ENCODE assay signal across 19 cellular contexts in the genomic region with DNA sequence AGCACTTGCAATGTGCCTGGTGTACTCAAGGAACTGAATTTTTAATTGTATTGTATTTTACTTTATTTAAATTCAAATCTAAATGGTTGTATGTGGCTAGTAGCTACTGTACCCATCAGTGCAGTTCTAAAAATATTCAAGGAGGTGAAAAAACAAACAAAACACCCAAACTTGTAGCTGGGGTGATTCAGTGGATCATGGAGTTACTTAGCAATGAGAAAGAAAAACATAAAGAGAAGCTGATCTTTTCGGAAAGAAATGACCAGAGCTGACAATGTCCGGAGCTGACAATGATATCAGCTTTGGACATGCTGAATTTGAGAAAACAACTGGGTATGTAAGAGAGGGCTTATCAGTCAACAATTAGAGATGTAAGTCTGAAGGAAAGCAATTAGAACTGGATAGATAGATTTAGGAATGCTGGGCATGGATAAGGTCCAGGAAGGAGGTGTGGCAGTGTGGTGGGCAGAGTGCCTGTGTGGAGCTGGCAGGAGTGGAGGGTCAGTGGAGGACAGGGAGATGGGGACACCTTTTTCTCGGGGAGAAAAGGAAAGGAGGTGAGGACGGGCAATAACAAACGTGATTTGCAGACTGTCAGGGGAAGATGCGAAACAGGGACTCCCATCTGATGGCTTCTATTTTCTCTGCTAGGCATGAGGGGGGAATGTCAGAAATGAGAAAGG.
DNase-seq lines count a peak whose midpoint lies in the region; ATAC-seq and TF ChIP-seq lines count a peak whose summit lies in the region.
"Had no signal": no experiment of that assay in that cellular context is flagged by ENCODE, and none has a peak within 500 bp of the region (broad histone marks: within the 10 kb centered on the region; RNA-seq: fewer than 3 reads in every experiment).

No MANE protein-coding gene starts in this region.

- H3K23ac ChIP-seq in neuronal stem cell (ENCODE audit: low read depth, low read length, poor library complexity) = no peak overlapping the region

- no peak overlapping the region for H3K4ac ChIP-seq in neuronal stem cell (ENCODE audit: low read length)

- H3K36me3 ChIP-seq in SJSA1 (no peaks in the 10 kb centered on the region), neuronal stem cell (replicated peaks in 1 of 2; ENCODE audit: control insufficient read depth in 2 of 2, insufficient read depth in 2 of 2, low read length in 2 of 2) (peaks cover 0 to 3% of the 10 kb centered on the region in 2 donors)
- H3K36me3 ChIP-seq: breast epithelium, transverse colon had no signal

- H4K8ac ChIP-seq in neuronal stem cell (ENCODE audit: low read depth, low read length) = no peak overlapping the region

- no peaks in the 10 kb centered on the region for H3K27me3 ChIP-seq in SJSA1 (replicated peaks)
- no peaks in the 10 kb centered on the region for H3K27me3 ChIP-seq in neuronal stem cell (ENCODE audit: control insufficient read depth in 3 of 3, insufficient read depth in 3 of 3, low read depth in 1 of 3, low read length in 3 of 3)
- H3K27me3 ChIP-seq: breast epithelium, transverse colon had no signal

- peaks cover 65% of the 10 kb centered on the region for H3K4me1 Mint-ChIP-seq in glutamatergic neuron (ENCODE audit: low read depth, unreplicated experiment)

- DNase-seq in AG10803 (ENCODE audit: low read depth) (peak; percentile 13), SJSA1 (ENCODE audit: low read depth in 1 of 2, low spot score in 2 of 2) (peak in 1 of 2 experiments; percentile 63), glutamatergic neuron (no peak), neuronal stem cell (ENCODE audit: low spot score) (no peak)
- no peak for DNase-seq in central memory CD4-positive, alpha-beta T cell
- DNase-seq: activated naive CD4-positive, alpha-beta T cell; Caco-2; GF-D8; NCI-H1694; NCI-H510A treated with DMSO at 0.1 percent for 48 hours; OCI-M1; stimulated activated CD4-positive, alpha-beta T cell treated with anti-CD3 and anti-CD28 coated beads, Interleukin-4, amount 100 ng/mL, for 4 hours; transverse colon; WERI-Rb-1 had no signal

- H2AK5ac ChIP-seq in neuronal stem cell (ENCODE audit: low read depth, low read length) = no peak overlapping the region

- H3K9me3 ChIP-seq in SJSA1 (replicated peaks) = 0 out of 2 replicates have a peak, but pooled peaks cover 2% of the 10 kb centered on the region
- no peaks in the 10 kb centered on the region for H3K9me3 ChIP-seq in neuronal stem cell (replicated peaks in 1 of 2; ENCODE audit: control insufficient read depth in 2 of 2, insufficient read depth in 1 of 2, low read depth in 1 of 2, low read length in 2 of 2)
- H3K9me3 ChIP-seq: breast epithelium, Caco-2, transverse colon had no signal

- no peak overlapping the region for H2BK15ac ChIP-seq in neuronal stem cell (ENCODE audit: low read length)

- H3K4me3 ChIP-seq in AG10803 (ENCODE audit: low read length) (no peak overlapping the region), SJSA1 (no peak overlapping the region), neuronal stem cell (ENCODE audit: low read length in 2 of 2) (peak overlapping the region in 1 of 2 donors; percentile 11)
- H3K4me3 ChIP-seq: breast epithelium, transverse colon had no signal

- WGBS in neuronal stem cell (ENCODE audit: extremely low coverage in 2 of 2, insufficient read length in 2 of 2, insufficient replicate concordance in 1 of 2), 2 donors = no CpG with 5 or more reads among the region's 6 CpGs

- no peak overlapping the region for H3K14ac ChIP-seq in neuronal stem cell (ENCODE audit: low read length)

- peaks cover 5% of the 10 kb centered on the region for H3K36me3 Mint-ChIP-seq in glutamatergic neuron (ENCODE audit: unreplicated experiment)

- no peak overlapping the region for H2BK120ac ChIP-seq in neuronal stem cell (ENCODE audit: low read depth, low read length)

- H3K4me3 Mint-ChIP-seq in glutamatergic neuron (ENCODE audit: unreplicated experiment) = no peak overlapping the region

- no peak overlapping the region for H3K18ac ChIP-seq in neuronal stem cell (ENCODE audit: low read length)

- H4K91ac ChIP-seq in neuronal stem cell (ENCODE audit: low read depth, low read length, poor library complexity) = no peak overlapping the region

- H3K4me1 ChIP-seq in SJSA1 (replicated peaks) = peaks cover 27% of the 10 kb centered on the region
- peaks cover 2 to 3% of the 10 kb centered on the region in 2 donors for H3K4me1 ChIP-seq in neuronal stem cell (ENCODE audit: control insufficient read depth in 2 of 2, insufficient read depth in 1 of 2, low read depth in 1 of 2, low read length in 2 of 2)
- H3K4me1 ChIP-seq: Caco-2 had no signal

- H3K27ac ChIP-seq in SJSA1 = peak overlapping the region; percentile 8; the same call in 1 of the 2 replicates
- H3K27ac ChIP-seq in neuronal stem cell (replicated peaks; ENCODE audit: low read length) = no peak overlapping the region
- H3K27ac ChIP-seq: transverse colon, WERI-Rb-1 had no signal

- ATAC-seq in GM18861 (IDR thresholded peaks at IDR 0.05; ENCODE audit: unreplicated experiment) (no peak), HG02870 (IDR thresholded peaks at IDR 0.05; ENCODE audit: unreplicated experiment) (no peak), HG03175 (IDR thresholded peaks at IDR 0.05; ENCODE audit: unreplicated experiment) (no peak)
- ATAC-seq: sciatic nerve had no signal

- peaks cover 12% of the 10 kb centered on the region for H3K9me3 Mint-ChIP-seq in glutamatergic neuron (ENCODE audit: unreplicated experiment)

- no peak overlapping the region for H3K4me2 ChIP-seq in neuronal stem cell (ENCODE audit: insufficient read depth, low read length, poor library complexity, severe bottlenecking)

- peak overlapping the region; percentile 28 for H3K27ac Mint-ChIP-seq in glutamatergic neuron (ENCODE audit: unreplicated experiment)

- no peak overlapping the region for H2BK5ac ChIP-seq in neuronal stem cell (ENCODE audit: low read length)

- H2AFZ ChIP-seq in neuronal stem cell (ENCODE audit: low read length) = no peak overlapping the region

- H2BK12ac ChIP-seq in neuronal stem cell (ENCODE audit: low read length) = no peak overlapping the region

- no peaks in the 10 kb centered on the region for H3K79me1 ChIP-seq in neuronal stem cell (ENCODE audit: low read depth, low read length)

- peaks cover 12% of the 10 kb centered on the region for H3K27me3 Mint-ChIP-seq in glutamatergic neuron (ENCODE audit: unreplicated experiment)

- TF ChIP-seq CTCF in AG10803 (conservative IDR thresholded peaks at IDR 0.05; ENCODE audit: low read length) (no peak), glutamatergic neuron (IDR thresholded peaks at IDR 0.05; ENCODE audit: partially characterized antibody, unreplicated experiment) (no peak)

- peak overlapping the region; percentile 18 for H3K9ac ChIP-seq in neuronal stem cell (ENCODE audit: low read depth, low read length, poor library complexity)
